ENCODE assay signal across 31 cellular contexts in the genomic region with DNA sequence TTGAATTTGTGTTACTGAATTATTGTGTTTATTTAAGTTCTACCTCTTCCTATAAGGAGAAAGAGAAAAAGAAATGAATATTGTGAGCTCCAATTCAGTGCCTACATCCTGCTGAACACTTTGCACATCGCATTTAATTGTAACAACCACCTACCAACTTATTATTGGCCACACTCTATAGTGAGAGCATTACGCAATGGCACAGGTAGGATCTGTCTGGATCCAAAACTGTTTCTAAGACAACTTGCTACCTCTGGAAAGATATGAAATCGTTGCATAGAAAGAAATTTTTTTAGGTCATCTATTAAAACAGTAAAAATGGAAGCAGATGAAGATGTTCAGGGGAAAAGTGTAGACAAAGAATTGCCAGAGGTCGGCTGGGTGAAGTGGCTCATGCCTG.
"Had no signal": no experiment of that assay in that cellular context is flagged by ENCODE, and none has a peak within 500 bp of the region (broad histone marks: within the 10 kb centered on the region; RNA-seq: fewer than 3 reads in every experiment).

No MANE protein-coding gene starts in this region.

- H2AFZ ChIP-seq: neural progenitor cell, parathyroid adenoma had no signal

- H3K27ac Mint-ChIP-seq: natural killer cell; nephron; neural progenitor cell; progenitor cell of endocrine pancreas; stimulated activated memory B cell treated with anti-CD40 and anti-IgM and Interleukin-4, amounts not matched to agents 10 μg/mL and 1 μg/mL and 100 μg/mL, for 72 hours; stimulated activated naive CD8-positive, alpha-beta T cell treated with anti-CD3 and anti-CD28 coated beads, Interleukin-15, amount 100 ng/mL, for 72 hours; type B pancreatic cell had no signal

- H3K27ac ChIP-seq: neural progenitor cell, ovary, parathyroid adenoma, psoas muscle, skin epidermis, spleen, suprapubic skin, testis, tibial artery, transverse colon, upper lobe of right lung, uterus had no signal

- H3K9me3 Mint-ChIP-seq: stimulated activated naive CD8-positive, alpha-beta T cell treated with anti-CD3 and anti-CD28 coated beads, Interleukin-15, amount 100 ng/mL, for 72 hours had no signal

- H3K27me3 Mint-ChIP-seq: progenitor cell of endocrine pancreas had no signal

- ATAC-seq: natural killer cell; psoas muscle; right cardiac atrium; sciatic nerve; stimulated activated memory B cell treated with anti-CD40 and anti-IgM and Interleukin-4, amounts not matched to agents 10 μg/mL and 1 μg/mL and 100 μg/mL, for 72 hours; stimulated activated naive CD8-positive, alpha-beta T cell treated with anti-CD3 and anti-CD28 coated beads, Interleukin-15, amount 100 ng/mL, for 72 hours; stimulated activated naive CD8-positive, alpha-beta T cell treated with anti-CD3 and anti-CD28 coated beads, Interleukin-15, Interleukin-2, amounts not matched to agents 100 U/mL and 50 U/mL, for 24 hours; upper lobe of right lung had no signal

- H3K4me3 ChIP-seq: neural progenitor cell, ovary, psoas muscle, skin epidermis, smooth muscle cell, spleen, suprapubic skin, testis, tibial artery, transverse colon, upper lobe of right lung, uterus had no signal

- H3K36me3 ChIP-seq: neural progenitor cell, ovary, spleen, suprapubic skin, tibial artery, transverse colon, upper lobe of right lung, uterus had no signal

- H3K4me3 Mint-ChIP-seq: natural killer cell; nephron; neural progenitor cell; stimulated activated memory B cell treated with anti-CD40 and anti-IgM and Interleukin-4, amounts not matched to agents 10 μg/mL and 1 μg/mL and 100 μg/mL, for 72 hours; stimulated activated naive CD8-positive, alpha-beta T cell treated with anti-CD3 and anti-CD28 coated beads, Interleukin-15, amount 100 ng/mL, for 72 hours; type B pancreatic cell had no signal

- H3K79me2 ChIP-seq: parathyroid adenoma had no signal

- DNase-seq: natural killer cell; occipital lobe; ovary; posterior cingulate gyrus; psoas muscle; right cardiac atrium; spleen; stimulated activated CD4-positive, alpha-beta T cell treated with anti-CD3 and anti-CD28 coated beads, Interleukin-12 subunit alpha, Interleukin-12 subunit beta, amount 100 ng/mL, for 4 hours; stimulated activated CD4-positive, alpha-beta T cell treated with anti-CD3 and anti-CD28 coated beads, Interleukin-1b, Interleukin-23, amount 100 ng/mL, for 48 hours; stimulated activated CD4-positive, alpha-beta T cell treated with anti-CD3 and anti-CD28 coated beads, Interleukin-4, amount 100 ng/mL, for 1 hour; stimulated activated CD4-positive, alpha-beta T cell treated with anti-CD3 and anti-CD28 coated beads, Interleukin-4, amount 100 ng/mL, for 4 hours; stimulated activated CD8-positive, alpha-beta memory T cell treated with anti-CD3 and anti-CD28 coated beads, Interleukin-4, amount 100 ng/mL, for 48 hours; stimulated activated naive CD4-positive, alpha-beta T cell; stimulated activated naive CD8-positive, alpha-beta T cell treated with anti-CD3 and anti-CD28 coated beads, Interleukin-15, amount 100 ng/mL, for 72 hours; stimulated activated naive CD8-positive, alpha-beta T cell treated with anti-CD3 and anti-CD28 coated beads, Interleukin-15, Interleukin-2, amounts not matched to agents 100 U/mL and 50 U/mL, for 24 hours; substantia nigra; testis; tibial artery; transverse colon; upper lobe of right lung; uterus had no signal

- H3K4me1 Mint-ChIP-seq: natural killer cell; neural progenitor cell; stimulated activated naive CD8-positive, alpha-beta T cell treated with anti-CD3 and anti-CD28 coated beads, Interleukin-15, amount 100 ng/mL, for 72 hours had no signal

- H3K4me1 ChIP-seq: neural progenitor cell, parathyroid adenoma, psoas muscle, spleen, suprapubic skin, testis, tibial artery, transverse colon, upper lobe of right lung, uterus had no signal

- H3K36me3 Mint-ChIP-seq: natural killer cell; neural progenitor cell; stimulated activated memory B cell treated with anti-CD40 and anti-IgM and Interleukin-4, amounts not matched to agents 10 μg/mL and 1 μg/mL and 100 μg/mL, for 72 hours; type B pancreatic cell had no signal

- H3K9ac ChIP-seq: neural progenitor cell, parathyroid adenoma had no signal

- H3K27me3 ChIP-seq: neural progenitor cell, ovary, suprapubic skin, testis, transverse colon, upper lobe of right lung, uterus had no signal

- H3K9me3 ChIP-seq: ovary, psoas muscle, suprapubic skin, testis, tibial artery, transverse colon, upper lobe of right lung, uterus had no signal

- H3K4me2 ChIP-seq: neural progenitor cell, smooth muscle cell had no signal
